ENCODE assay signal across 19 cellular contexts in genomic region chr6:8859501-8859900, GRCh38.
A peak's percentile ranks its signal among the peaks of the same experiment; 100 is the strongest.
DNase-seq lines count a peak whose midpoint lies in the region; ATAC-seq and TF ChIP-seq lines count a peak whose summit lies in the region.
"Had no signal": no experiment of that assay in that cellular context is flagged by ENCODE, and none has a peak within 500 bp of the region (broad histone marks: within the 10 kb centered on the region; RNA-seq: fewer than 3 reads in every experiment).

No MANE protein-coding gene starts in this region.

- intact Hi-C loops in breast epithelium (cut with DNase I; ENCODE audit: low total_unique reads): no loop called here

- no peak for TF ChIP-seq CTCF in breast epithelium (IDR thresholded peaks at IDR 0.05)

- no peak for ATAC-seq in GM19397 (IDR thresholded peaks at IDR 0.05; ENCODE audit: unreplicated experiment)
- ATAC-seq: Right ventricle myocardium inferior had no signal

- H3K27me3 ChIP-seq in SJCRH30 (no peaks in the 10 kb centered on the region), breast epithelium (no peaks in the 10 kb centered on the region)
- H3K27me3 ChIP-seq: BE2C, Peyer's patch had no signal

- no peaks in the 10 kb centered on the region for H3K9me3 ChIP-seq in SJCRH30 (replicated peaks)
- no peaks in the 10 kb centered on the region for H3K9me3 ChIP-seq in breast epithelium
- H3K9me3 ChIP-seq: BE2C, HAP-1, Peyer's patch had no signal

- DNase-seq in Caki2 (ENCODE audit: low read depth) (peak; percentile 40), SJCRH30 (peak; percentile 26 to 62), dedifferentiated amniotic fluid mesenchymal stem cell (ENCODE audit: extremely low spot score) (peak; percentile 73), kidney tubule cell (ENCODE audit: low spot score) (peak; percentile 2), NCI-H1048 (lab: John Stamatoyannopoulos, UW) (no peak), breast epithelium (ENCODE audit: low spot score in 2 of 2) (no peak), anterior cingulate cortex (lab: John Stamatoyannopoulos, UW) (no peak)
- DNase-seq: BE2C; CD4-positive, alpha-beta memory T cell; NCI-H1105; NCI-H1694; NCI-H2107; NCI-H510A; NCI-H748 treated with DMSO at 0.1 percent for 48 hours; NK-92 treated with Interleukin-12 subunit alpha and Interleukin-12 subunit beta, amount 100 ng/mL, for 24 hours; Peyer's patch had no signal

- H3K4me3 ChIP-seq in SJCRH30 (no peak overlapping the region), breast epithelium (no peak overlapping the region)
- H3K4me3 ChIP-seq: HAP-1, Peyer's patch had no signal

- peaks cover 24% of the 10 kb centered on the region for H3K4me1 ChIP-seq in SJCRH30
- H3K4me1 ChIP-seq in breast epithelium: no peaks in the 10 kb centered on the region
- H3K4me1 ChIP-seq: BE2C, HAP-1, Peyer's patch had no signal

- in situ Hi-C loops in Caki2 (cut with HindIII; ENCODE audit: low pct_unique_long_range_greater_than_20kb, low sequenced_read_pairs): no loop called here

- H3K36me3 ChIP-seq in SJCRH30: no peaks in the 10 kb centered on the region
- H3K36me3 ChIP-seq in breast epithelium: no peaks in the 10 kb centered on the region
- H3K36me3 ChIP-seq: BE2C, HAP-1, Peyer's patch had no signal

- H3K27ac ChIP-seq in SJCRH30: no peak overlapping the region
- no peak overlapping the region for H3K27ac ChIP-seq in breast epithelium
- H3K27ac ChIP-seq: Peyer's patch had no signal

- TF ChIP-seq POLR2A in breast epithelium (IDR thresholded peaks at IDR 0.05): no peak

Comparison
In these comparisons a context has a peak if more than half of its experiments do, and no peak if none do; other contexts are left out.
1. DNase-seq: peak in Caki2 (single experiment), SJCRH30 (2 of 2), dedifferentiated amniotic fluid mesenchymal stem cell (single experiment) and kidney tubule cell (single experiment); none in NCI-H1048 (single experiment), breast epithelium (0 of 2) and anterior cingulate cortex (0 of 58).